8 cellular contexts compared by ENCODE assay signal in genomic region chr12:12786716-12787601, GRCh38. TPM values are rescaled to one million over a fixed set of nuclear protein-coding genes. Genes with fewer than 3 reads are reported as not detected.
DNase-seq lines count a peak whose midpoint lies in the region; TF ChIP-seq lines count a peak whose summit lies in the region.

No MANE protein-coding gene starts in this region.

- no peaks in the 10 kb centered on the region for H3K79me1 ChIP-seq in H9 (ENCODE audit: insufficient read depth, low read depth, low read length, poor library complexity, severe bottlenecking)

- H3K14ac ChIP-seq in H9 (ENCODE audit: insufficient read depth, low read length), result peak overlapping the region; percentile 16; the same call in 1 of the 2 replicates

- H4K20me1 ChIP-seq in H9 (ENCODE audit: control insufficient read depth, insufficient read depth, insufficient read length) (no peaks in the 10 kb centered on the region), hepatocyte (ENCODE audit: insufficient read depth, poor library complexity, severe bottlenecking) (no peaks in the 10 kb centered on the region)

- H3K4ac ChIP-seq in H9 (ENCODE audit: low read depth, low read length), result no peak overlapping the region

- no peak overlapping the region for H4K8ac ChIP-seq in H9 (replicated peaks; ENCODE audit: insufficient read length, low read depth, low read length)

- no peak for TF ChIP-seq CTCF in GM12864 (IDR thresholded peaks at IDR 0.05; ENCODE audit: low read depth, low read length, missing control alignments)
- no peak for TF ChIP-seq CTCF in H9 (conservative IDR thresholded peaks at IDR 0.05)
- no peak for TF ChIP-seq CTCF in astrocyte of the cerebellum (IDR thresholded peaks at IDR 0.05; ENCODE audit: low read depth, low read length, missing control alignments)
- TF ChIP-seq CTCF in hepatocyte (IDR thresholded peaks at IDR 0.05; ENCODE audit: poor library complexity), result no peak
- TF ChIP-seq CTCF in retinal pigment epithelial cell (conservative IDR thresholded peaks at IDR 0.05; ENCODE audit: low read depth, low read length), result no peak

- H4K5ac ChIP-seq in H9 (ENCODE audit: insufficient read length, low read depth, low read length), result no peak overlapping the region

- no peak overlapping the region for H3K56ac ChIP-seq in H9 (ENCODE audit: insufficient read length, low read depth, low read length)

- WGBS in H9 (ENCODE audit: extremely low coverage, insufficient read length, low lambda C conversion rate), result no CpG with 5 or more reads among the region's 80 CpGs
- WGBS in hepatocyte (ENCODE audit: low lambda C conversion rate, missing lambda C conversion rate), result 30% methylated on average over 77 of the region's 80 CpGs

- no peaks in the 10 kb centered on the region for H3K9me3 ChIP-seq in H9 (ENCODE audit: control insufficient read depth, low read depth, low read length)
- H3K9me3 ChIP-seq in hepatocyte (ENCODE audit: low read depth), result no peaks in the 10 kb centered on the region

- no peaks in the 10 kb centered on the region for H3K23me2 ChIP-seq in H9 (ENCODE audit: insufficient read length, low read depth, low read length, poor library complexity, severe bottlenecking)

- no peak overlapping the region for H3K4me2 ChIP-seq in H9 (ENCODE audit: insufficient read depth, insufficient read length, low read length)
- H3K4me2 ChIP-seq in hepatocyte, result peak overlapping the region; percentile 77

- in situ Hi-C loops in astrocyte of the cerebellum (cut with HindIII; ENCODE audit: low sequenced_read_pairs), result no loop called here

- H3K4me1 ChIP-seq in H9 (ENCODE audit: insufficient read depth, low read length) (peaks cover 10% of the 10 kb centered on the region), hepatocyte (ENCODE audit: insufficient read depth) (peaks cover 27% of the 10 kb centered on the region)

- no peak overlapping the region for H2BK5ac ChIP-seq in H9 (ENCODE audit: insufficient read length, low read length)

- H2BK15ac ChIP-seq in H9 (ENCODE audit: low read depth, low read length), result no peak overlapping the region

- H3K18ac ChIP-seq in H9 (ENCODE audit: insufficient read length, low read depth, low read length), result no peak overlapping the region

- H3K9me2 ChIP-seq in hepatocyte (replicated peaks; ENCODE audit: insufficient read depth), result no peaks in the 10 kb centered on the region

- H3K36me3 ChIP-seq in hepatocyte (replicated peaks; ENCODE audit: insufficient read depth, low read depth), result no peaks in the 10 kb centered on the region

- H3K27me3 ChIP-seq in H9 (ENCODE audit: insufficient read depth, low read length) (peaks cover 13% of the 10 kb centered on the region; the same call in 1 of the 2 replicates), hepatocyte (no peaks in the 10 kb centered on the region)

- H3K27ac Mint-ChIP-seq in H9, result no peak overlapping the region

- no peaks in the 10 kb centered on the region; a peak in 1 of 5 replicates for H3K9me3 Mint-ChIP-seq in H9

- H2AK5ac ChIP-seq in H9 (ENCODE audit: insufficient read length, low read length), result no peak overlapping the region

- H3K36me3 Mint-ChIP-seq in H9 (ENCODE audit: insufficient read depth in 1 of 3, low read depth in 3 of 3), result no peaks in the 10 kb centered on the region

- no peak overlapping the region for H2BK120ac ChIP-seq in H9 (ENCODE audit: low read depth, low read length, poor library complexity, severe bottlenecking)

- peaks cover 24 to 31% of the 10 kb centered on the region in 2 experiments for H3K4me1 Mint-ChIP-seq in H9

- no peak overlapping the region for H4K91ac ChIP-seq in H9 (ENCODE audit: insufficient read length, low read depth, low read length)

- H3K4me3 ChIP-seq in GM12864 (ENCODE audit: low read depth, low read length) (peak overlapping the region; percentile 69), astrocyte of the cerebellum (ENCODE audit: low read depth, low read length) (peak overlapping the region; percentile 47), hepatocyte (peak overlapping the region; percentile 22), retinal pigment epithelial cell (ENCODE audit: low read length) (peak overlapping the region; percentile 45)

- H3K27ac ChIP-seq in H9 (ENCODE audit: insufficient read length, low read depth, low read length) (no peak overlapping the region), hepatocyte (peak overlapping the region; percentile 66)

- no peak overlapping the region for H2BK12ac ChIP-seq in H9 (ENCODE audit: insufficient read length, low read depth, low read length)

- no peak overlapping the region for H3K9ac ChIP-seq in H9 (ENCODE audit: extremely low read depth, insufficient read length, low read length)

- H2AFZ ChIP-seq in H9 (ENCODE audit: low read length), result no peak overlapping the region
- peak overlapping the region; percentile 82 for H2AFZ ChIP-seq in hepatocyte

- no peak overlapping the region for H3K23ac ChIP-seq in H9 (ENCODE audit: insufficient read length, low read depth, low read length)

- H3K79me2 ChIP-seq in H9 (ENCODE audit: insufficient read depth, low read length), result no peaks in the 10 kb centered on the region
- H3K79me2 ChIP-seq in hepatocyte, result no peaks in the 10 kb centered on the region

- no peak overlapping the region for H2BK20ac ChIP-seq in H9 (ENCODE audit: low read depth, low read length, poor library complexity, severe bottlenecking)

- H3T11ph ChIP-seq in H9 (ENCODE audit: low read length), result no peak overlapping the region

- H3K4me3 Mint-ChIP-seq in H9, result peak overlapping the region; percentile 54 to 59

- peaks cover 48% of the 10 kb centered on the region for H3K27me3 Mint-ChIP-seq in H9 (ENCODE audit: low read depth)

- DNase-seq in GM12864 (ENCODE audit: low read depth) (peak; percentile 29), H9 (peak; percentile 78), M059J (ENCODE audit: low read depth) (peak; percentile 82), T-helper 9 cell (peak; percentile 56), astrocyte of the cerebellum (ENCODE audit: low read depth) (no peak), hepatocyte (ENCODE audit: low spot score) (peak; percentile 92), retinal pigment epithelial cell (ENCODE audit: low read depth) (peak; percentile 53), NOMO-1 treated with DMSO at 0.1 percent for 48 hours (lab: John Stamatoyannopoulos, UW; ENCODE audit: unreplicated experiment) (no peak)

RNA-seq across cellular contexts. Expression of gene APOLD1, which starts 1.5 kb away (rescaled TPM):
- total RNA-seq in H9 (2021) (0.48 and 0.70 TPM in 2 replicates), hepatocyte (5.6 and 6.0 TPM in 2 replicates)
- 16.9 and 18.9 TPM in 2 replicates for total RNA-seq in M059J (2014; rRNA removed; shearing (Covaris generic))
- 1.5 and 3.8 TPM in 2 replicates for polyA plus RNA-seq in hepatocyte

RNA-seq across cellular contexts. Expression of gene DDX47, which starts 26.2 kb away (rescaled TPM):
- total RNA-seq in H9 (2021) (73.9 and 78.2 TPM in 2 replicates), hepatocyte (69.4 and 74.4 TPM in 2 replicates)
- total RNA-seq in M059J (2014; rRNA removed; shearing (Covaris generic)), result 125 and 149 TPM in 2 replicates
- polyA plus RNA-seq in hepatocyte, result 51.6 and 56.2 TPM in 2 replicates

Comparison
In these comparisons a context has a peak if more than half of its experiments do, and no peak if none do; other contexts are left out.
1. DNase-seq: peak in GM12864 (single experiment), H9 (single experiment), M059J (single experiment), T-helper 9 cell (single experiment), hepatocyte (single experiment) and retinal pigment epithelial cell (single experiment); none in astrocyte of the cerebellum (single experiment) and NOMO-1 treated with DMSO at 0.1 percent for 48 hours (single experiment).
2. Peak in every context shown above with its lines, with median percentiles within 50 percentile points of each other: H3K4me3 ChIP-seq.